ENCODE assay signal across 11 cellular contexts in genomic region chr2:143545643-143546275, GRCh38.
DNase-seq lines count a peak whose midpoint lies in the region; ATAC-seq, FAIRE-seq and TF ChIP-seq lines count a peak whose summit lies in the region.
"Had no signal": no experiment of that assay in that cellular context is flagged by ENCODE, and none has a peak within 500 bp of the region (broad histone marks: within the 10 kb centered on the region; RNA-seq: fewer than 3 reads in every experiment).

No MANE protein-coding gene starts in this region.

- TF ChIP-seq CTCF in astrocyte (IDR thresholded peaks at IDR 0.05; ENCODE audit: insufficient read depth, low read depth, low read length) (no peak), mesothelial cell of epicardium (IDR thresholded peaks at IDR 0.05; ENCODE audit: unreplicated experiment) (no peak), esophagus squamous epithelium (IDR thresholded peaks at IDR 0.05) (no peak)

- peaks cover 52% of the 10 kb centered on the region for H3K36me3 Mint-ChIP-seq in activated CD4-positive, alpha-beta T cell treated with anti-CD3 and anti-CD28 coated beads, Interleukin-2, amount 10 ng/mL, durations not matched to agents 7 days and 5 days (ENCODE audit: low read depth)
- H3K36me3 Mint-ChIP-seq in astrocyte (ENCODE audit: low read depth, unreplicated experiment) = peaks cover under 1% of the 10 kb centered on the region
- H3K36me3 Mint-ChIP-seq in mesothelial cell of epicardium = peaks cover 10% of the 10 kb centered on the region

- H3K4me3 Mint-ChIP-seq in activated CD4-positive, alpha-beta T cell treated with anti-CD3 and anti-CD28 coated beads, Interleukin-2, amount 10 ng/mL, durations not matched to agents 7 days and 5 days = no peak overlapping the region
- H3K4me3 Mint-ChIP-seq in astrocyte (ENCODE audit: unreplicated experiment) (no peak overlapping the region), mesothelial cell of epicardium (no peak overlapping the region)
- H3K4me3 Mint-ChIP-seq: natural killer cell treated with Interleukin-12 subunit alpha and Interleukin-12 subunit beta and Interleukin-15 and Interleukin-18, amount 100 ng/mL, for 72 hours had no signal

- WGBS in esophagus squamous epithelium, 2 donors = 52 to 65% methylated on average over 7 of the region's 7 CpGs

- H4K20me1 ChIP-seq in astrocyte (ENCODE audit: insufficient read depth, low read length) = no peaks in the 10 kb centered on the region

- H3K4me1 ChIP-seq in astrocyte (ENCODE audit: insufficient read depth, low read length) (no peaks in the 10 kb centered on the region), esophagus squamous epithelium (peaks cover 0 to 8% (median 3%) of the 10 kb centered on the region in 3 donors)
- H3K4me1 ChIP-seq: thyroid gland had no signal

- no peaks in the 10 kb centered on the region for H3K79me2 ChIP-seq in astrocyte (ENCODE audit: insufficient read depth, low read length)

- H3K9me3 ChIP-seq in astrocyte (ENCODE audit: insufficient read depth, low read depth, low read length) (no peaks in the 10 kb centered on the region), esophagus squamous epithelium (no peaks in the 10 kb centered on the region)
- H3K9me3 ChIP-seq: thyroid gland had no signal

- H3K27me3 Mint-ChIP-seq in activated CD4-positive, alpha-beta T cell treated with anti-CD3 and anti-CD28 coated beads, Interleukin-2, amount 10 ng/mL, durations not matched to agents 7 days and 5 days = no peaks in the 10 kb centered on the region
- H3K27me3 Mint-ChIP-seq in astrocyte (ENCODE audit: low read depth, unreplicated experiment) (no peaks in the 10 kb centered on the region), mesothelial cell of epicardium (ENCODE audit: low read depth) (no peaks in the 10 kb centered on the region)
- H3K27me3 Mint-ChIP-seq: natural killer cell treated with Interleukin-12 subunit alpha and Interleukin-12 subunit beta and Interleukin-15 and Interleukin-18, amount 100 ng/mL, for 72 hours had no signal

- peak overlapping the region; percentile 43 for H3K4me2 ChIP-seq in astrocyte (ENCODE audit: low read length)

- H3K27ac Mint-ChIP-seq in activated CD4-positive, alpha-beta T cell treated with anti-CD3 and anti-CD28 coated beads, Interleukin-2, amount 10 ng/mL, durations not matched to agents 7 days and 5 days = peak overlapping the region; percentile 11
- peak overlapping the region; percentile 42 for H3K27ac Mint-ChIP-seq in astrocyte (ENCODE audit: unreplicated experiment)
- peak overlapping the region; percentile 75 for H3K27ac Mint-ChIP-seq in mesothelial cell of epicardium
- H3K27ac Mint-ChIP-seq: natural killer cell treated with Interleukin-12 subunit alpha and Interleukin-12 subunit beta and Interleukin-15 and Interleukin-18, amount 100 ng/mL, for 72 hours had no signal

- peaks cover 34% of the 10 kb centered on the region for H3K4me1 Mint-ChIP-seq in activated CD4-positive, alpha-beta T cell treated with anti-CD3 and anti-CD28 coated beads, Interleukin-2, amount 10 ng/mL, durations not matched to agents 7 days and 5 days
- H3K4me1 Mint-ChIP-seq in astrocyte (ENCODE audit: low read depth, unreplicated experiment) = peaks cover 7% of the 10 kb centered on the region
- peaks cover 23% of the 10 kb centered on the region for H3K4me1 Mint-ChIP-seq in mesothelial cell of epicardium

- H3K9ac ChIP-seq in astrocyte (ENCODE audit: low read length) = peak overlapping the region; percentile 20

- POLR2A ChIA-PET in activated CD4-positive, alpha-beta T cell treated with anti-CD3 and anti-CD28 coated beads, Interleukin-2, amount 10 ng/mL, durations not matched to agents 7 days and 5 days (lab: Charles Lee) = no interaction called here

- H3K27me3 ChIP-seq in astrocyte (ENCODE audit: insufficient read depth, low read length) (no peaks in the 10 kb centered on the region), esophagus squamous epithelium (no peaks in the 10 kb centered on the region)
- H3K27me3 ChIP-seq: thyroid gland had no signal

- peaks cover 10% of the 10 kb centered on the region for H3K9me3 Mint-ChIP-seq in activated CD4-positive, alpha-beta T cell treated with anti-CD3 and anti-CD28 coated beads, Interleukin-2, amount 10 ng/mL, durations not matched to agents 7 days and 5 days
- H3K9me3 Mint-ChIP-seq in astrocyte (ENCODE audit: unreplicated experiment) = peaks cover 8% of the 10 kb centered on the region
- H3K9me3 Mint-ChIP-seq in mesothelial cell of epicardium = peaks cover 9% of the 10 kb centered on the region

- no peak for FAIRE-seq in astrocyte (lab: Jason Lieb, UNC)

- no peak for TF ChIP-seq POLR2A in esophagus squamous epithelium (IDR thresholded peaks at IDR 0.05)

- intact Hi-C loops in esophagus squamous epithelium (cut with DNase I) = no loop called here

- CTCF ChIA-PET in activated CD4-positive, alpha-beta T cell treated with anti-CD3 and anti-CD28 coated beads, Interleukin-2, amount 10 ng/mL, durations not matched to agents 7 days and 5 days (lab: Charles Lee) = no interaction called here

- H2AFZ ChIP-seq in astrocyte (ENCODE audit: low read depth, low read length) = peak overlapping the region; percentile 20

- ATAC-seq in HG02571 (IDR thresholded peaks at IDR 0.05; ENCODE audit: unreplicated experiment) = no peak
- ATAC-seq: natural killer cell treated with Interleukin-12 subunit alpha and Interleukin-12 subunit beta and Interleukin-15 and Interleukin-18, amount 100 ng/mL, for 72 hours had no signal

- H3K4me3 ChIP-seq in astrocyte (ENCODE audit: insufficient read depth, low read depth, low read length) (no peak overlapping the region), esophagus squamous epithelium (no peak overlapping the region)
- H3K4me3 ChIP-seq: thyroid gland had no signal

- H3K27ac ChIP-seq in astrocyte (ENCODE audit: low read depth, low read length) (no peak overlapping the region), esophagus squamous epithelium (peak overlapping the region in 1 of 4 donors; percentile 31)
- H3K27ac ChIP-seq: thyroid gland had no signal

- H3K36me3 ChIP-seq in astrocyte (ENCODE audit: insufficient read depth, low read length) = no peaks in the 10 kb centered on the region
- no peaks in the 10 kb centered on the region for H3K36me3 ChIP-seq in esophagus squamous epithelium
- H3K36me3 ChIP-seq: thyroid gland had no signal

- DNase-seq in activated CD4-positive, alpha-beta T cell treated with anti-CD3 and anti-CD28 coated beads, Interleukin-2, amount 10 ng/mL, durations not matched to agents 7 days and 5 days = no peak
- DNase-seq in activated CD4-positive, alpha-beta T cell treated with anti-CD3 and anti-CD28 coated beads, Interleukin-2, amount 50 U/mL, for 4 hours = no peak
- peak; percentile 66 for DNase-seq in astrocyte (ENCODE audit: low read depth)
- no peak for DNase-seq in mesothelial cell of epicardium (ENCODE audit: low spot score in 2 of 2, unreplicated experiment in 2 of 2)
- no peak for DNase-seq in stimulated activated CD4-positive, alpha-beta T cell treated with anti-CD3 and anti-CD28 coated beads, Interleukin-4, amount 100 ng/mL, for 1 hour
- no peak for DNase-seq in esophagus squamous epithelium (lab: John Stamatoyannopoulos, UW)
- no peak for DNase-seq in iPS-NIHi7 (ENCODE audit: extremely low spot score)
- DNase-seq: activated CD8-positive, alpha-beta memory T cell treated with anti-CD3 and anti-CD28 coated beads for 24 hours; thyroid gland had no signal

Comparison
In these comparisons a context has a peak if more than half of its experiments do, and no peak if none do; other contexts are left out.
1. H3K27ac Mint-ChIP-seq: peak in every context shown above with its lines; median percentile 75 in mesothelial cell of epicardium; 42 in astrocyte; 11 in activated CD4-positive, alpha-beta T cell treated with anti-CD3 and anti-CD28 coated beads, Interleukin-2, amount 10 ng/mL, durations not matched to agents 7 days and 5 days.